Comparison of ENCODE assay signal across 9 cellular contexts in the genomic region with DNA sequence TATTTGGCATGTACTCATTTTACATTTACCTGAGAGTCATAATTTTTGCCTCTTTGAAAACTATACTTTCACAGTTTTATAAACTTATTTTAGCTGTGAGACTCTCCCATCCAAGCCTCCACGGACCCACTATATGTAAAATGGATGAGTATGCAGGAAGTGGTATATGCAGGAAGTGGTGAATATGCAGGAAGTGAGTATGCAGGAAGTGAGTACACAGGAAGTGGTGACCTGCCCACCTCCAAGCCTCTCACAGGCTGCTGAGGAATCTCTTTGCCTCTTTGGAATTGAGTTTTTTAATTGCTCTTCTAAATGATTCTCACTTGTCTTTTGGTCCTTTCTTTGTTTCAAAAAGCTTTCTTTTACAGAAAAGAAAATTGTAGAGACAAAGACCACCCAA.
DNase-seq lines count a peak whose midpoint lies in the region; ATAC-seq, FAIRE-seq and TF ChIP-seq lines count a peak whose summit lies in the region.
"Had no signal": no experiment of that assay in that cellular context is flagged by ENCODE, and none has a peak within 500 bp of the region (broad histone marks: within the 10 kb centered on the region; RNA-seq: fewer than 3 reads in every experiment).

No MANE protein-coding gene starts in this region.

- intact Hi-C loops in HCT116 (cut with micrococcal nuclease) = no loop called here
- intact Hi-C loops in K562 (cut with micrococcal nuclease) = no loop called here

- peak overlapping the region; percentile 93 for H3K27ac Mint-ChIP-seq in stimulated activated naive B cell treated with anti-CD40 and anti-IgM and Interleukin-4, amounts not matched to agents 10 μg/mL and 1 μg/mL and 100 μg/mL, for 72 hours

- H3K36me3 Mint-ChIP-seq in stimulated activated naive B cell treated with anti-CD40 and anti-IgM and Interleukin-4, amounts not matched to agents 10 μg/mL and 1 μg/mL and 100 μg/mL, for 72 hours = peaks cover 24 to 35% of the 10 kb centered on the region in 2 donors

- no peaks in the 10 kb centered on the region for H3K27me3 Mint-ChIP-seq in stimulated activated naive B cell treated with anti-CD40 and anti-IgM and Interleukin-4, amounts not matched to agents 10 μg/mL and 1 μg/mL and 100 μg/mL, for 72 hours

- CTCF ChIA-PET in HCT116 (lab: Charles Lee) (interaction anchor here (0.9 kb wide), 1 partner anchor 31 kb away, joined by 5 read pairs; no protein-coding TSS in a partner anchor), RWPE1 (lab: Yijun Ruan, JAX) (no interaction called here), K562 (lab: Yijun Ruan, JAX; ENCODE audit: low intra/inter-chr PET ratio) (no interaction called here)

- DNase-seq in COLO829 (ENCODE audit: low spot score) (peak; percentile 25), HCT116 (ENCODE audit: low read depth, low spot score) (no peak), RWPE1 (ENCODE audit: low spot score) (peak; percentile 25), K562 (ENCODE audit: extremely low read depth in 1 of 4, low spot score in 3 of 4) (peak in 1 of 4 experiments; percentile 2), C1 segment of cervical spinal cord (lab: John Stamatoyannopoulos, UW) (no peak), NCI-H1092 (lab: John Stamatoyannopoulos, UW) (no peak)
- peak; percentile 9 for DNase-seq in stimulated activated naive B cell treated with anti-CD40 and anti-IgM and Interleukin-4, amounts not matched to agents 10 μg/mL and 1 μg/mL and 100 μg/mL, for 72 hours

- ATAC-seq in HCT116 = peak; percentile 49; the same call in 1 of the 2 replicates
- no peak for ATAC-seq in K562
- peak; percentile 96 to 99 for ATAC-seq in stimulated activated naive B cell treated with anti-CD40 and anti-IgM and Interleukin-4, amounts not matched to agents 10 μg/mL and 1 μg/mL and 100 μg/mL, for 72 hours (replicated peaks)
- no peak for ATAC-seq in esophagus mucosa

- FAIRE-seq in K562 (lab: Jason Lieb, UNC) = no peak

- H3K4me2 ChIP-seq in HCT116 (ENCODE audit: low read length) (peak overlapping the region; percentile 18; the same call in 1 of the 2 replicates), K562 (ENCODE audit: insufficient read depth, low read length) (no peak overlapping the region)

- H3K27me3 ChIP-seq in HCT116 (ENCODE audit: insufficient read depth, low read length) = no peaks in the 10 kb centered on the region; the same call in none of the 2 replicates
- no peaks in the 10 kb centered on the region for H3K27me3 ChIP-seq in K562 (ENCODE audit: control insufficient read depth in 2 of 2, insufficient read depth in 2 of 2, low read length in 2 of 2)

- POLR2A ChIA-PET in HCT116 (lab: Charles Lee) = no interaction called here
- POLR2A ChIA-PET in RWPE1 (lab: Yijun Ruan, JAX; ENCODE audit: low non-redundant PET) = no interaction called here
- POLR2A ChIA-PET in K562 (lab: Yijun Ruan, JAX) = no interaction called here

- TF ChIP-seq CTCF in HCT116 (IDR thresholded peaks at IDR 0.05 in 2 of 3, conservative IDR thresholded peaks at IDR 0.05 in 1 of 3; ENCODE audit: borderline replicate concordance in 1 of 3, insufficient read depth in 1 of 3, low read depth in 2 of 3, low read length in 2 of 3) (no peak), RWPE1 (conservative IDR thresholded peaks at IDR 0.05; ENCODE audit: low read depth) (no peak), K562 (IDR thresholded peaks at IDR 0.05 in 2 of 3, conservative IDR thresholded peaks at IDR 0.05 in 1 of 3; ENCODE audit: insufficient read depth in 2 of 3, low read depth in 1 of 3, low read length in 3 of 3) (no peak)

- WGBS in K562 (ENCODE audit: insufficient coverage, low coverage, missing lambda C conversion rate) = 0% methylated on average over 1 of the region's 1 CpG

- TF ChIP-seq EP300 in K562 (IDR thresholded peaks at IDR 0.05; ENCODE audit: low read length) = no peak

- TF ChIP-seq POLR2A in HCT116 (IDR thresholded peaks at IDR 0.05; ENCODE audit: borderline replicate concordance, extremely low read depth, insufficient read depth, insufficient read length) (no peak), K562 (conservative IDR thresholded peaks at IDR 0.05) (no peak)

- no peak overlapping the region for H3K9ac ChIP-seq in HCT116 (ENCODE audit: low read length)
- H3K9ac ChIP-seq in K562 (ENCODE audit: insufficient read depth in 1 of 2, low read depth in 2 of 2, low read length in 2 of 2) = no peak overlapping the region

- H3K4me1 Mint-ChIP-seq in stimulated activated naive B cell treated with anti-CD40 and anti-IgM and Interleukin-4, amounts not matched to agents 10 μg/mL and 1 μg/mL and 100 μg/mL, for 72 hours = peaks cover 7 to 14% of the 10 kb centered on the region in 2 donors

- H3K9me3 ChIP-seq in HCT116 (ENCODE audit: control insufficient read depth in 1 of 2, insufficient read depth in 1 of 2, low read depth in 1 of 2, low read length in 2 of 2) = no peaks in the 10 kb centered on the region
- H3K9me3 ChIP-seq in K562 (replicated peaks; ENCODE audit: control insufficient read depth, insufficient read depth, low read depth, low read length) = no peaks in the 10 kb centered on the region
- H3K9me3 ChIP-seq: thoracic aorta had no signal

- H3K9me3 Mint-ChIP-seq in stimulated activated naive B cell treated with anti-CD40 and anti-IgM and Interleukin-4, amounts not matched to agents 10 μg/mL and 1 μg/mL and 100 μg/mL, for 72 hours = peaks cover 25 to 35% of the 10 kb centered on the region in 2 donors

- RAD21 ChIA-PET in HCT116 (lab: Charles Lee; ENCODE audit: low non-redundant PET in 1 of 2, low total read pairs in 2 of 2, uncharacterized antibody in 2 of 2, unreplicated experiment in 2 of 2) = no interaction called here

- no peaks in the 10 kb centered on the region for H3K36me3 ChIP-seq in HCT116 (ENCODE audit: control insufficient read depth in 1 of 2, insufficient read depth in 2 of 2, low read length in 2 of 2)
- H3K36me3 ChIP-seq in K562 (ENCODE audit: control insufficient read depth, insufficient read depth, low read length) = no peaks in the 10 kb centered on the region
- H3K36me3 ChIP-seq: thoracic aorta had no signal

- no peaks in the 10 kb centered on the region for H3K9me2 ChIP-seq in HCT116 (ENCODE audit: insufficient read depth)

- H2AFZ ChIP-seq in HCT116 (ENCODE audit: low read depth, low read length, poor library complexity, severe bottlenecking) (no peak overlapping the region), K562 (ENCODE audit: low read depth, low read length) (0 out of 2 replicates have a peak overlapping the region, but pooled peaks have one; percentile 15)

- H3K4me3 Mint-ChIP-seq in stimulated activated naive B cell treated with anti-CD40 and anti-IgM and Interleukin-4, amounts not matched to agents 10 μg/mL and 1 μg/mL and 100 μg/mL, for 72 hours = peak overlapping the region; percentile 5 to 37

- BruUV-seq in HCT116 (replicated peaks; lab: Mats Ljungman, UMichigan) (no TSS peak), K562 (replicated peaks; lab: Mats Ljungman, UMichigan) (no TSS peak)

- H4K20me1 ChIP-seq in HCT116 (ENCODE audit: insufficient read depth) = no peaks in the 10 kb centered on the region; the same call in 1 of the 2 replicates
- no peaks in the 10 kb centered on the region for H4K20me1 ChIP-seq in K562 (replicated peaks; ENCODE audit: control insufficient read depth, insufficient read depth, low read length)

- H3K79me2 ChIP-seq in HCT116 (ENCODE audit: insufficient read depth, low read length) (no peaks in the 10 kb centered on the region), K562 (ENCODE audit: control insufficient read depth, insufficient read depth, low read length) (no peaks in the 10 kb centered on the region)

- H3K27ac ChIP-seq in HCT116 (ENCODE audit: low read depth, low read length) (no peak overlapping the region), RWPE1 (no peak overlapping the region), K562 (ENCODE audit: extremely low read depth, low read depth, low read length) (no peak overlapping the region)
- H3K27ac ChIP-seq: thoracic aorta had no signal

- H3K4me1 ChIP-seq in HCT116 (ENCODE audit: control insufficient read depth in 1 of 2, insufficient read depth in 2 of 2, low read length in 2 of 2) = no peaks in the 10 kb centered on the region
- no peaks in the 10 kb centered on the region for H3K4me1 ChIP-seq in K562 (replicated peaks in 1 of 2; ENCODE audit: control insufficient read depth in 2 of 2, insufficient read depth in 2 of 2, low read length in 2 of 2)

- in situ Hi-C loops in K562 (cut with MboI) = no loop called here

- H3K4me3 ChIP-seq in HCT116 (replicated peaks in 1 of 2; ENCODE audit: low read depth in 1 of 2, low read length in 2 of 2) (no peak overlapping the region), K562 (no peak overlapping the region)
- H3K4me3 ChIP-seq: thoracic aorta had no signal

- no peaks in the 10 kb centered on the region for H3K9me1 ChIP-seq in K562 (ENCODE audit: control insufficient read depth, insufficient read depth, low read length)

- TF ChIP-seq RAD21 in HCT116 (IDR thresholded peaks at IDR 0.05; ENCODE audit: low read depth) = no peak
- no peak for TF ChIP-seq RAD21 in K562 (CRISPR knock-in tag; conservative IDR thresholded peaks at IDR 0.05 in 1 of 2, IDR thresholded peaks at IDR 0.05 in 1 of 2)

TF ChIP-seq in HCT116, 20 proteins besides CTCF, POLR2A, EP300 and RAD21:
- TF ChIP-seq MAX (IDR thresholded peaks at IDR 0.05) (no peak), ELF1 (IDR thresholded peaks at IDR 0.05; ENCODE audit: borderline replicate concordance, low read depth) (peak; percentile 39)

Comparison
In these comparisons a context has a peak if more than half of its experiments do, and no peak if none do; other contexts are left out.
1. DNase-seq: peak in COLO829 (single experiment), RWPE1 (single experiment) and stimulated activated naive B cell treated with anti-CD40 and anti-IgM and Interleukin-4, amounts not matched to agents 10 μg/mL and 1 μg/mL and 100 μg/mL, for 72 hours (single experiment); none in HCT116 (single experiment), C1 segment of cervical spinal cord (0 of 14) and NCI-H1092 (single experiment).
2. ATAC-seq: peak in HCT116 (single experiment) and stimulated activated naive B cell treated with anti-CD40 and anti-IgM and Interleukin-4, amounts not matched to agents 10 μg/mL and 1 μg/mL and 100 μg/mL, for 72 hours (2 of 2); none in K562 (single experiment) and esophagus mucosa (single experiment).